In genomic region chr9:125262217-125262991, GRCh38 we compare ENCODE assay signal across 1 cellular context.
TF ChIP-seq lines count a peak whose summit lies in the region.

No MANE protein-coding gene starts in this region.

TF ChIP-seq in GM23338, 12 proteins besides CTCF, POLR2A, EP300 and RAD21 (continued from another document):
- no peak for TF ChIP-seq ETS1 (IDR thresholded peaks at IDR 0.05)
